1 cellular context compared by ENCODE assay signal in genomic region chr15:44663410-44664272, GRCh38.
TF ChIP-seq lines count a peak whose summit lies in the region.

A gene with protein sequence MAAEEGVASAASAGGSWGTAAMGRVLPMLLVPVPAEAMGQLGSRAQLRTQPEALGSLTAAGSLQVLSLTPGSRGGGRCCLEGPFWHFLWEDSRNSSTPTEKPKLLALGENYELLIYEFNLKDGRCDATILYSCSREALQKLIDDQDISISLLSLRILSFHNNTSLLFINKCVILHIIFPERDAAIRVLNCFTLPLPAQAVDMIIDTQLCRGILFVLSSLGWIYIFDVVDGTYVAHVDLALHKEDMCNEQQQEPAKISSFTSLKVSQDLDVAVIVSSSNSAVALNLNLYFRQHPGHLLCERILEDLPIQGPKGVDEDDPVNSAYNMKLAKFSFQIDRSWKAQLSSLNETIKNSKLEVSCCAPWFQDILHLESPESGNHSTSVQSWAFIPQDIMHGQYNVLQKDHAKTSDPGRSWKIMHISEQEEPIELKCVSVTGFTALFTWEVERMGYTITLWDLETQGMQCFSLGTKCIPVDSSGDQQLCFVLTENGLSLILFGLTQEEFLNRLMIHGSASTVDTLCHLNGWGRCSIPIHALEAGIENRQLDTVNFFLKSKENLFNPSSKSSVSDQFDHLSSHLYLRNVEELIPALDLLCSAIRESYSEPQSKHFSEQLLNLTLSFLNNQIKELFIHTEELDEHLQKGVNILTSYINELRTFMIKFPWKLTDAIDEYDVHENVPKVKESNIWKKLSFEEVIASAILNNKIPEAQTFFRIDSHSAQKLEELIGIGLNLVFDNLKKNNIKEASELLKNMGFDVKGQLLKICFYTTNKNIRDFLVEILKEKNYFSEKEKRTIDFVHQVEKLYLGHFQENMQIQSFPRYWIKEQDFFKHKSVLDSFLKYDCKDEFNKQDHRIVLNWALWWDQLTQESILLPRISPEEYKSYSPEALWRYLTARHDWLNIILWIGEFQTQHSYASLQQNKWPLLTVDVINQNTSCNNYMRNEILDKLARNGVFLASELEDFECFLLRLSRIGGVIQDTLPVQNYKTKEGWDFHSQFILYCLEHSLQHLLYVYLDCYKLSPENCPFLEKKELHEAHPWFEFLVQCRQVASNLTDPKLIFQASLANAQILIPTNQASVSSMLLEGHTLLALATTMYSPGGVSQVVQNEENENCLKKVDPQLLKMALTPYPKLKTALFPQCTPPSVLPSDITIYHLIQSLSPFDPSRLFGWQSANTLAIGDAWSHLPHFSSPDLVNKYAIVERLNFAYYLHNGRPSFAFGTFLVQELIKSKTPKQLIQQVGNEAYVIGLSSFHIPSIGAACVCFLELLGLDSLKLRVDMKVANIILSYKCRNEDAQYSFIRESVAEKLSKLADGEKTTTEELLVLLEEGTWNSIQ (N-terminal part only) (minus strand): TSS chr15:44663662. CDS start chr15:44663647, 15 bp downstream.

TF ChIP-seq in K562, 482 proteins besides CTCF, POLR2A, EP300 and RAD21 (continued from another document and continues in another):
- TF ChIP-seq, protein P1, sequence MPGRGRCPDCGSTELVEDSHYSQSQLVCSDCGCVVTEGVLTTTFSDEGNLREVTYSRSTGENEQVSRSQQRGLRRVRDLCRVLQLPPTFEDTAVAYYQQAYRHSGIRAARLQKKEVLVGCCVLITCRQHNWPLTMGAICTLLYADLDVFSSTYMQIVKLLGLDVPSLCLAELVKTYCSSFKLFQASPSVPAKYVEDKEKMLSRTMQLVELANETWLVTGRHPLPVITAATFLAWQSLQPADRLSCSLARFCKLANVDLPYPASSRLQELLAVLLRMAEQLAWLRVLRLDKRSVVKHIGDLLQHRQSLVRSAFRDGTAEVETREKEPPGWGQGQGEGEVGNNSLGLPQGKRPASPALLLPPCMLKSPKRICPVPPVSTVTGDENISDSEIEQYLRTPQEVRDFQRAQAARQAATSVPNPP (IDR thresholded peaks at IDR 0.05; ENCODE audit: borderline replicate concordance, insufficient read depth, insufficient read length), result no peak
- TF ChIP-seq, protein P2, sequence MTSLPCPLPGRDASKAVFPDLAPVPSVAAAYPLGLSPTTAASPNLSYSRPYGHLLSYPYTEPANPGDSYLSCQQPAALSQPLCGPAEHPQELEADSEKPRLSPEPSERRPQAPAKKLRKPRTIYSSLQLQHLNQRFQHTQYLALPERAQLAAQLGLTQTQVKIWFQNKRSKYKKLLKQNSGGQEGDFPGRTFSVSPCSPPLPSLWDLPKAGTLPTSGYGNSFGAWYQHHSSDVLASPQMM (CRISPR knock-in tag; IDR thresholded peaks at IDR 0.05), result no peak
- TF ChIP-seq, protein P3, sequence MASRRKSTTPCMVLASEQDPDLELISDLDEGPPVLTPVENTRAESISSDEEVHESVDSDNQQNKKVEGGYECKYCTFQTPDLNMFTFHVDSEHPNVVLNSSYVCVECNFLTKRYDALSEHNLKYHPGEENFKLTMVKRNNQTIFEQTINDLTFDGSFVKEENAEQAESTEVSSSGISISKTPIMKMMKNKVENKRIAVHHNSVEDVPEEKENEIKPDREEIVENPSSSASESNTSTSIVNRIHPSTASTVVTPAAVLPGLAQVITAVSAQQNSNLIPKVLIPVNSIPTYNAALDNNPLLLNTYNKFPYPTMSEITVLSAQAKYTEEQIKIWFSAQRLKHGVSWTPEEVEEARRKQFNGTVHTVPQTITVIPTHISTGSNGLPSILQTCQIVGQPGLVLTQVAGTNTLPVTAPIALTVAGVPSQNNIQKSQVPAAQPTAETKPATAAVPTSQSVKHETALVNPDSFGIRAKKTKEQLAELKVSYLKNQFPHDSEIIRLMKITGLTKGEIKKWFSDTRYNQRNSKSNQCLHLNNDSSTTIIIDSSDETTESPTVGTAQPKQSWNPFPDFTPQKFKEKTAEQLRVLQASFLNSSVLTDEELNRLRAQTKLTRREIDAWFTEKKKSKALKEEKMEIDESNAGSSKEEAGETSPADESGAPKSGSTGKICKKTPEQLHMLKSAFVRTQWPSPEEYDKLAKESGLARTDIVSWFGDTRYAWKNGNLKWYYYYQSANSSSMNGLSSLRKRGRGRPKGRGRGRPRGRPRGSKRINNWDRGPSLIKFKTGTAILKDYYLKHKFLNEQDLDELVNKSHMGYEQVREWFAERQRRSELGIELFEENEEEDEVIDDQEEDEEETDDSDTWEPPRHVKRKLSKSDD (conservative IDR thresholded peaks at IDR 0.05; ENCODE audit: low read length), result no peak; the same call in 1 of the 2 replicates
- TF ChIP-seq TAF9B (IDR thresholded peaks at IDR 0.05; ENCODE audit: partially characterized antibody) (peak; percentile 90), TEAD4 (IDR thresholded peaks at IDR 0.05; ENCODE audit: low read length) (peak; percentile 49; the same call in 1 of the 2 replicates), TEAD4 (CRISPR knock-in tag; IDR thresholded peaks at IDR 0.05; ENCODE audit: borderline replicate concordance) (peak; percentile 9; the same call in 1 of the 2 replicates), ZNF354B (CRISPR knock-in tag; IDR thresholded peaks at IDR 0.05) (no peak), ZNF785 (CRISPR knock-in tag; IDR thresholded peaks at IDR 0.05) (no peak), BRD9 (IDR thresholded peaks at IDR 0.05; ENCODE audit: low read depth, partially characterized antibody) (peak; percentile 98), NR1H2 (CRISPR knock-in tag; IDR thresholded peaks at IDR 0.05) (no peak), ZNF184 (CRISPR knock-in tag; IDR thresholded peaks at IDR 0.05) (no peak), ETV1 (tag; conservative IDR thresholded peaks at IDR 0.05; ENCODE audit: low read depth) (peak; percentile 94), SLC30A9 (CRISPR knock-in tag; IDR thresholded peaks at IDR 0.05) (no peak), MAFF (IDR thresholded peaks at IDR 0.05; ENCODE audit: low read length) (no peak), CREB3L1 (IDR thresholded peaks at IDR 0.05; ENCODE audit: borderline replicate concordance, low read depth) (peak; percentile 58; the same call in 1 of the 2 replicates), NR3C1 (CRISPR knock-in tag; IDR thresholded peaks at IDR 0.05) (peak; percentile 94), RCOR1 (IDR thresholded peaks at IDR 0.05; ENCODE audit: borderline replicate concordance in 1 of 2, low read depth in 2 of 2, low read length in 2 of 2) (peak in 1 of 2 experiments; percentile 28; a peak in 1 of 4 replicates), FOXO4 (CRISPR knock-in tag; IDR thresholded peaks at IDR 0.05) (no peak), DNMT1 (IDR thresholded peaks at IDR 0.05) (0 out of 2 replicates have a peak, but pooled peaks have one; percentile 65), ATF4 (CRISPR knock-in tag; IDR thresholded peaks at IDR 0.05) (no peak), MTA2 (IDR thresholded peaks at IDR 0.05; ENCODE audit: low read depth) (peak; percentile 25; the same call in 1 of the 2 replicates), HMG20B (CRISPR knock-in tag; IDR thresholded peaks at IDR 0.05) (no peak)
- TF ChIP-seq, protein P4, sequence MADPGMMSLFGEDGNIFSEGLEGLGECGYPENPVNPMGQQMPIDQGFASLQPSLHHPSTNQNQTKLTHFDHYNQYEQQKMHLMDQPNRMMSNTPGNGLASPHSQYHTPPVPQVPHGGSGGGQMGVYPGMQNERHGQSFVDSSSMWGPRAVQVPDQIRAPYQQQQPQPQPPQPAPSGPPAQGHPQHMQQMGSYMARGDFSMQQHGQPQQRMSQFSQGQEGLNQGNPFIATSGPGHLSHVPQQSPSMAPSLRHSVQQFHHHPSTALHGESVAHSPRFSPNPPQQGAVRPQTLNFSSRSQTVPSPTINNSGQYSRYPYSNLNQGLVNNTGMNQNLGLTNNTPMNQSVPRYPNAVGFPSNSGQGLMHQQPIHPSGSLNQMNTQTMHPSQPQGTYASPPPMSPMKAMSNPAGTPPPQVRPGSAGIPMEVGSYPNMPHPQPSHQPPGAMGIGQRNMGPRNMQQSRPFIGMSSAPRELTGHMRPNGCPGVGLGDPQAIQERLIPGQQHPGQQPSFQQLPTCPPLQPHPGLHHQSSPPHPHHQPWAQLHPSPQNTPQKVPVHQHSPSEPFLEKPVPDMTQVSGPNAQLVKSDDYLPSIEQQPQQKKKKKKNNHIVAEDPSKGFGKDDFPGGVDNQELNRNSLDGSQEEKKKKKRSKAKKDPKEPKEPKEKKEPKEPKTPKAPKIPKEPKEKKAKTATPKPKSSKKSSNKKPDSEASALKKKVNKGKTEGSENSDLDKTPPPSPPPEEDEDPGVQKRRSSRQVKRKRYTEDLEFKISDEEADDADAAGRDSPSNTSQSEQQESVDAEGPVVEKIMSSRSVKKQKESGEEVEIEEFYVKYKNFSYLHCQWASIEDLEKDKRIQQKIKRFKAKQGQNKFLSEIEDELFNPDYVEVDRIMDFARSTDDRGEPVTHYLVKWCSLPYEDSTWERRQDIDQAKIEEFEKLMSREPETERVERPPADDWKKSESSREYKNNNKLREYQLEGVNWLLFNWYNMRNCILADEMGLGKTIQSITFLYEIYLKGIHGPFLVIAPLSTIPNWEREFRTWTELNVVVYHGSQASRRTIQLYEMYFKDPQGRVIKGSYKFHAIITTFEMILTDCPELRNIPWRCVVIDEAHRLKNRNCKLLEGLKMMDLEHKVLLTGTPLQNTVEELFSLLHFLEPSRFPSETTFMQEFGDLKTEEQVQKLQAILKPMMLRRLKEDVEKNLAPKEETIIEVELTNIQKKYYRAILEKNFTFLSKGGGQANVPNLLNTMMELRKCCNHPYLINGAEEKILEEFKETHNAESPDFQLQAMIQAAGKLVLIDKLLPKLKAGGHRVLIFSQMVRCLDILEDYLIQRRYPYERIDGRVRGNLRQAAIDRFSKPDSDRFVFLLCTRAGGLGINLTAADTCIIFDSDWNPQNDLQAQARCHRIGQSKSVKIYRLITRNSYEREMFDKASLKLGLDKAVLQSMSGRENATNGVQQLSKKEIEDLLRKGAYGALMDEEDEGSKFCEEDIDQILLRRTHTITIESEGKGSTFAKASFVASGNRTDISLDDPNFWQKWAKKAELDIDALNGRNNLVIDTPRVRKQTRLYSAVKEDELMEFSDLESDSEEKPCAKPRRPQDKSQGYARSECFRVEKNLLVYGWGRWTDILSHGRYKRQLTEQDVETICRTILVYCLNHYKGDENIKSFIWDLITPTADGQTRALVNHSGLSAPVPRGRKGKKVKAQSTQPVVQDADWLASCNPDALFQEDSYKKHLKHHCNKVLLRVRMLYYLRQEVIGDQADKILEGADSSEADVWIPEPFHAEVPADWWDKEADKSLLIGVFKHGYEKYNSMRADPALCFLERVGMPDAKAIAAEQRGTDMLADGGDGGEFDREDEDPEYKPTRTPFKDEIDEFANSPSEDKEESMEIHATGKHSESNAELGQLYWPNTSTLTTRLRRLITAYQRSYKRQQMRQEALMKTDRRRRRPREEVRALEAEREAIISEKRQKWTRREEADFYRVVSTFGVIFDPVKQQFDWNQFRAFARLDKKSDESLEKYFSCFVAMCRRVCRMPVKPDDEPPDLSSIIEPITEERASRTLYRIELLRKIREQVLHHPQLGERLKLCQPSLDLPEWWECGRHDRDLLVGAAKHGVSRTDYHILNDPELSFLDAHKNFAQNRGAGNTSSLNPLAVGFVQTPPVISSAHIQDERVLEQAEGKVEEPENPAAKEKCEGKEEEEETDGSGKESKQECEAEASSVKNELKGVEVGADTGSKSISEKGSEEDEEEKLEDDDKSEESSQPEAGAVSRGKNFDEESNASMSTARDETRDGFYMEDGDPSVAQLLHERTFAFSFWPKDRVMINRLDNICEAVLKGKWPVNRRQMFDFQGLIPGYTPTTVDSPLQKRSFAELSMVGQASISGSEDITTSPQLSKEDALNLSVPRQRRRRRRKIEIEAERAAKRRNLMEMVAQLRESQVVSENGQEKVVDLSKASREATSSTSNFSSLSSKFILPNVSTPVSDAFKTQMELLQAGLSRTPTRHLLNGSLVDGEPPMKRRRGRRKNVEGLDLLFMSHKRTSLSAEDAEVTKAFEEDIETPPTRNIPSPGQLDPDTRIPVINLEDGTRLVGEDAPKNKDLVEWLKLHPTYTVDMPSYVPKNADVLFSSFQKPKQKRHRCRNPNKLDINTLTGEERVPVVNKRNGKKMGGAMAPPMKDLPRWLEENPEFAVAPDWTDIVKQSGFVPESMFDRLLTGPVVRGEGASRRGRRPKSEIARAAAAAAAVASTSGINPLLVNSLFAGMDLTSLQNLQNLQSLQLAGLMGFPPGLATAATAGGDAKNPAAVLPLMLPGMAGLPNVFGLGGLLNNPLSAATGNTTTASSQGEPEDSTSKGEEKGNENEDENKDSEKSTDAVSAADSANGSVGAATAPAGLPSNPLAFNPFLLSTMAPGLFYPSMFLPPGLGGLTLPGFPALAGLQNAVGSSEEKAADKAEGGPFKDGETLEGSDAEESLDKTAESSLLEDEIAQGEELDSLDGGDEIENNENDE (IDR thresholded peaks at IDR 0.05; ENCODE audit: low read depth, low read length), result no peak
